In genomic region chr4:159582685-159583084, GRCh38 we compare ENCODE assay signal across 25 cellular contexts.
"Had no signal": no experiment of that assay in that cellular context is flagged by ENCODE, and none has a peak within 500 bp of the region (broad histone marks: within the 10 kb centered on the region; RNA-seq: fewer than 3 reads in every experiment).

No MANE protein-coding gene starts in this region.

- FAIRE-seq: endometrium, islet of Langerhans, keratinocyte had no signal

- H3K4me3 ChIP-seq: colonic mucosa, esophagus squamous epithelium, gastrocnemius medialis, heart right ventricle, left lung, lower lobe of right lung, mucosa of descending colon had no signal

- H3K9me3 ChIP-seq: colonic mucosa, gastrocnemius medialis, lower lobe of right lung had no signal

- H3K4me1 ChIP-seq: colonic mucosa, esophagus squamous epithelium, gastrocnemius medialis, heart right ventricle, left lung, lower lobe of right lung had no signal

- ATAC-seq: effector memory CD8-positive, alpha-beta T cell; esophagus mucosa; gastrocnemius medialis; heart right ventricle; left cardiac atrium; left lung; left ventricle myocardium superior; lower lobe of right lung; mucosa of descending colon had no signal

- H3K27ac ChIP-seq: colonic mucosa, epithelial cell of prostate, esophagus squamous epithelium, gastrocnemius medialis, heart right ventricle, left lung, lower lobe of right lung had no signal

- H3K36me3 ChIP-seq: colonic mucosa, esophagus squamous epithelium, gastrocnemius medialis, heart right ventricle, left lung, lower lobe of right lung had no signal

- DNase-seq: colonic mucosa; cortex of kidney; effector CD8-positive, alpha-beta T cell; effector memory CD8-positive, alpha-beta T cell; endodermal cell; erythroblast; esophagus squamous epithelium; foreskin fibroblast; foreskin melanocyte; gastrocnemius medialis; glutamatergic neuron; head of caudate nucleus; heart right ventricle; hippocampal formation; left cardiac atrium; left lung; left ventricle myocardium superior; lower lobe of right lung; mesenchymal stem cell; mucosa of descending colon had no signal

- H3K27me3 ChIP-seq: colonic mucosa, esophagus squamous epithelium, gastrocnemius medialis, heart right ventricle, left lung had no signal
